In the genomic region with DNA sequence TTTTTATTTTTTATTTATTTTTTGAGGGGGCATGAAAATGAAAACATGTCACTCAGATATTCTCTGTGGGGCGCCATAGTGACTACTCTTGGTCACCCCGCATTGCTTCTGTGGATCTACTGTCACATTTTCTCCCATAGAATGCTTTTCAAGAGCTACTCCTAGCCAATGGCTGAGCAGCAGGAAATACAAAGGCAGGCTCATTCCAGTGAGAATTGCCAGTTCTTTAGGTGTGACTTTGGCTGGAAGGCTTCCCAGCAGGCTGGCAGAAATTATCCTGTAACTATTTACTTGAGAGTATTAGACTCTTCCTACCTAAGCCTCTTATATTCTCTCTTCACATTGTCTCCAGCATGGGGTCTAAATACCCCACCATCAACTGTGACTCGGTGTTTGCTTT, we compare ENCODE assay signal across 39 cellular contexts. TPM values are rescaled to one million over a fixed set of nuclear protein-coding genes. Genes with fewer than 3 reads are reported as not detected.
"Had no signal": no experiment of that assay in that cellular context is flagged by ENCODE, and none has a peak within 500 bp of the region (broad histone marks: within the 10 kb centered on the region; RNA-seq: fewer than 3 reads in every experiment).

No MANE protein-coding gene starts in this region.

- ATAC-seq: activated CD8-positive, alpha-beta memory T cell treated with anti-CD3 and anti-CD28 coated beads, Interleukin-2, amount 10 ng/mL, durations not matched to agents 7 days and 5 days; Right ventricle myocardium inferior; SK-N-SH treated with all-trans-retinoic acid at 6 μM for 48 hours; T-cell; T-helper 17 cell had no signal

- H3K4me3 ChIP-seq: MG63, PC-9 had no signal

- H3K4me2 ChIP-seq: PC-9 had no signal

- DNase-seq: activated CD4-positive, alpha-beta memory T cell treated with anti-CD3 and anti-CD28 coated beads, Interleukin-2, amount 10 ng/mL, durations not matched to agents 7 days and 5 days; activated CD4-positive, alpha-beta T cell treated with anti-CD3 and anti-CD28 coated beads for 1 hour; activated CD4-positive, alpha-beta T cell treated with anti-CD3 and anti-CD28 coated beads for 48 hours; activated CD4-positive, CD25-positive, alpha-beta regulatory T cell; activated CD8-positive, alpha-beta memory T cell treated with anti-CD3 and anti-CD28 coated beads for 24 hours; activated CD8-positive, alpha-beta memory T cell treated with anti-CD3 and anti-CD28 coated beads, Interleukin-2, amount 10 ng/mL, durations not matched to agents 7 days and 5 days; activated CD8-positive, alpha-beta memory T cell treated with anti-CD3 and anti-CD28 coated beads, Interleukin-2, amount 50 U/mL, for 48 hours; activated effector memory CD4-positive, alpha-beta T cell treated with Interleukin-2 at 50 U/mL for 16 hours; activated naive CD4-positive, alpha-beta T cell treated with anti-CD3 and anti-CD28 coated beads, Interleukin-2, amount 10 ng/mL, durations not matched to agents 7 days and 5 days; activated T-cell treated with anti-CD3 and anti-CD28 coated beads, Interleukin-2, amount 50 U/mL, for 48 hours; amniotic stem cell; aorta; brain microvascular endothelial cell; central memory CD4-positive, alpha-beta T cell; Karpas-422; KBM-7; MG63; NCI-H1048; NCI-H1105 treated with DMSO at 0.1 percent for 48 hours; NCI-H1436; NCI-H1694; NCI-H1930; NCI-H2081 treated with DMSO at 0.1 percent for 48 hours; NCI-H2171; NCI-H2227 treated with DMSO at 0.1 percent for 48 hours; NCI-H446; NCI-H510A treated with DMSO at 0.1 percent for 48 hours; NCI-H526 treated with DMSO at 0.1 percent for 48 hours; NCI-H82; NK-92 treated with Interleukin-12 subunit alpha and Interleukin-12 subunit beta, amount 100 ng/mL, for 24 hours; PC-9; SIG-M5; T-cell; T-helper 17 cell; T-helper 9 cell had no signal

- H3K27me3 ChIP-seq: brain microvascular endothelial cell, MG63 had no signal

- H3K27ac ChIP-seq: brain microvascular endothelial cell, PC-9, RWPE1, VCaP had no signal

- H2AFZ ChIP-seq: PC-9 had no signal

- H3K36me3 ChIP-seq: brain microvascular endothelial cell, MG63 had no signal

- H3K9me3 ChIP-seq: MG63 had no signal

RNA-seq across cellular contexts. Expression of gene PTPRD, which starts 21.0 kb away (rescaled TPM):
- total RNA-seq: activated CD4-positive, alpha-beta memory T cell treated with anti-CD3 and anti-CD28 coated beads, Interleukin-2, amount 10 ng/mL, durations not matched to agents 7 days and 5 days; PC-9; T-helper 17 cell had no signal
